ENCODE assay signal across 8 cellular contexts in the genomic region with DNA sequence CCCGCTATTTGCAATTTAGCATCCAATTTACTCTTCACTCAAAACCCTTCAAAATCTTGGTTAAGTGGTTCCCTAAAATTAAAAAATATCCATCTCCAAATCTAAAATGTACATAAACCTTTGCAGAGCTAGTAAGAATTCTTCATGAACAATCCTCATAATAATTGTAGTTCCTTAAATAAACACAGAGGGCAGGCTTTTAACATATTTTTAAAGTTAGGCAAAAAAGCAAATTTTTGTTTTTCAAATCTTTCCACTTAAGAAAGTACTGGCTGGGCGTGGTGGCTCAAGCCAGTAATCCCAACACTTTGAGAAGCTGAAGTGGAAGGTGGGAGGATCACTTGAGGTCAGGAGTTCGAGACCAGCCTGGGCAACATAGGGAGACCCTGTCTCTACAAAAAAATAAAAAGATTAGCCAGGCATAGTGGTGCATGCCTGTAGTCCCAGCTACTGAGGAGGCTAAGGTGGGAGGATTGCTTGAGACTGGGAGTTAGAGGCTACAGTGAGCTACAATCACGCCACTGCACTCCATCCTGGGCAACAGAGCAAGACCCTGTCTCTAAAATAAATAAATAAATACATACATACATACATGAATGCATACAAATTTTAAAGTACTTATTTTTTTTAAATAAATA. TPM values are rescaled to one million over a fixed set of nuclear protein-coding genes. Genes with fewer than 3 reads are reported as not detected.
DNase-seq lines count a peak whose midpoint lies in the region; ATAC-seq, FAIRE-seq and TF ChIP-seq lines count a peak whose summit lies in the region.

No MANE protein-coding gene starts in this region.

- TF ChIP-seq EP300 in suprapubic skin (IDR thresholded peaks at IDR 0.05), result no peak

- no peak for ATAC-seq in HG03521 (IDR thresholded peaks at IDR 0.05; ENCODE audit: unreplicated experiment)

- TF ChIP-seq POLR2A in suprapubic skin (IDR thresholded peaks at IDR 0.05), result no peak

- H3K4me3 ChIP-seq in fibroblast of the aortic adventitia (ENCODE audit: low read depth, low read length) (no peak overlapping the region), suprapubic skin (no peak overlapping the region)

- H3K36me3 ChIP-seq in suprapubic skin, result peaks cover 62% of the 10 kb centered on the region

- no peaks in the 10 kb centered on the region for H3K27me3 ChIP-seq in suprapubic skin

- 64% methylated on average over 4 of the region's 4 CpGs for WGBS in suprapubic skin

- no peaks in the 10 kb centered on the region for H3K9me3 ChIP-seq in suprapubic skin

- DNase-seq in SKM-1 treated with dmso at 0.1 percent for 144 hours (lab: John Stamatoyannopoulos, UW; ENCODE audit: unreplicated experiment) (peak; percentile 41), SKM-1 (lab: John Stamatoyannopoulos, UW; ENCODE audit: unreplicated experiment) (no peak), RCC 7860 (ENCODE audit: low spot score) (no peak), fibroblast of the aortic adventitia (ENCODE audit: low read depth) (peak; percentile 74), suprapubic skin (ENCODE audit: low spot score in 2 of 2) (no peak), GM20000 (ENCODE audit: low spot score) (no peak), HK-2 (ENCODE audit: unreplicated experiment) (no peak)

- peak overlapping the region; percentile 3 for H3K27ac ChIP-seq in suprapubic skin

- TF ChIP-seq CTCF in fibroblast of the aortic adventitia (IDR thresholded peaks at IDR 0.05; ENCODE audit: insufficient read depth, low read length) (peak; percentile 41), suprapubic skin (IDR thresholded peaks at IDR 0.05) (peak; percentile 10 to 26), GM20000 (IDR thresholded peaks at IDR 0.05; ENCODE audit: extremely low read depth, missing control alignments) (no peak)

- peaks cover 2% of the 10 kb centered on the region for H3K4me1 ChIP-seq in suprapubic skin

- FAIRE-seq in RCC 7860 (lab: Jason Lieb, UNC), result peak; percentile 49

RNA-seq across cellular contexts. Expression of a gene that starts 25.1 kb away (rescaled TPM):
- total RNA-seq in fibroblast of the aortic adventitia (ENCODE audit: low replicate concordance) (9.0 and 71.9 TPM in 2 replicates), suprapubic skin (10 to 100 TPM in 3 of 4 donors, 1 to 10 TPM in 1; 7.1 to 14.2 (median 10.2) TPM)

RNA-seq across cellular contexts. Expression of a gene that starts 31.9 kb away (rescaled TPM):
- total RNA-seq in fibroblast of the aortic adventitia (ENCODE audit: low replicate concordance) (298 and 320 TPM in 2 replicates), suprapubic skin (10 to 100 TPM; 72.2 to 89.0 (median 80.9) TPM)

RNA-seq across cellular contexts. Expression of a gene that starts 42.0 kb away (rescaled TPM):
- total RNA-seq in fibroblast of the aortic adventitia (ENCODE audit: low replicate concordance) (151 and 168 TPM in 2 replicates), suprapubic skin (100 to 1,000 TPM; 161 to 221 (median 193) TPM)

Comparison
In these comparisons a context has a peak if more than half of its experiments do, and no peak if none do; other contexts are left out.
1. DNase-seq: peak in SKM-1 treated with dmso at 0.1 percent for 144 hours (single experiment) and fibroblast of the aortic adventitia (single experiment); none in SKM-1 (single experiment), RCC 7860 (single experiment), suprapubic skin (0 of 2), GM20000 (single experiment) and HK-2 (single experiment).